1 cellular context compared by ENCODE assay signal in genomic region chr10:94429049-94429707, GRCh38.
TF ChIP-seq lines count a peak whose summit lies in the region.

No MANE protein-coding gene starts in this region.

TF ChIP-seq in HepG2, 621 proteins besides CTCF, POLR2A, EP300 and RAD21 (continued from another document):
- no peak for TF ChIP-seq ZMAT5 (CRISPR knock-in tag; IDR thresholded peaks at IDR 0.05; ENCODE audit: borderline replicate concordance, low read depth)
- TF ChIP-seq E2F1 (CRISPR knock-in tag; IDR thresholded peaks at IDR 0.05), result no peak
- TF ChIP-seq NKX3-1 (CRISPR knock-in tag; IDR thresholded peaks at IDR 0.05), result no peak
